Comparison of ENCODE assay signal across 23 cellular contexts in the genomic region with DNA sequence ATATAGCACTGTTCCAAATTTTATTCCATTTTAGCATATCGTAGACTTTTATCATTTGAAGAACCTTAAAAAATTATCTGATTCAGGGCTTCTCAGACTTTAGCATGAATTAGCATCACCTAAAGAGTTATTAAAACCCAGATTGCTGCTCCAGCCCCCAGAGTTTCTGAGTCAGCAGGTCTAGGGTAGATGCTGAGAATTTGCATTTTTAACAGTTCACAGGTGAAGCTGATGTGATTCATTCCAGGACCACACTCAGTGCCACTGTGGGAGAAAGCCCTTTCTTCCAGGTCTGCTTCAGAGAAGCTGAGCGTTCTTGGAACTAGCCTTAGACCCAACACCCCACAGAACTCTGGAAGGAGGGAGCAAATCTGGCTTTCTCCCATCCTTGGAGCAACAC.
"Had no signal": no experiment of that assay in that cellular context is flagged by ENCODE, and none has a peak within 500 bp of the region (broad histone marks: within the 10 kb centered on the region; RNA-seq: fewer than 3 reads in every experiment).

No MANE protein-coding gene starts in this region.

- H3K4me1 Mint-ChIP-seq: naive thymus-derived CD8-positive, alpha-beta T cell; nephron progenitor cell; stimulated activated naive CD8-positive, alpha-beta T cell treated with anti-CD3 and anti-CD28 coated beads, Interleukin-15, amount 100 ng/mL, for 72 hours had no signal

- H3K9me3 Mint-ChIP-seq: dendritic cell treated with granulocyte-macrophage colony-stimulating factor and Interleukin-4, amounts not matched to agents 40 ng/mL and 50 ng/mL, for 4 days; endodermal cell; naive thymus-derived CD8-positive, alpha-beta T cell; nephron progenitor cell; stimulated activated naive CD8-positive, alpha-beta T cell treated with anti-CD3 and anti-CD28 coated beads, Interleukin-15, amount 100 ng/mL, for 72 hours had no signal

- DNase-seq: effector CD8-positive, alpha-beta T cell; endodermal cell; foreskin melanocyte; glutamatergic neuron; left ventricle myocardium superior; lower lobe of right lung; naive thymus-derived CD8-positive, alpha-beta T cell; nephron progenitor cell; right cardiac atrium; sigmoid colon; stimulated activated CD4-positive, alpha-beta T cell treated with anti-CD3 and anti-CD28 coated beads, Interleukin-2, amount 100 ng/mL, for 48 hours; stimulated activated naive CD4-positive, alpha-beta T cell; stimulated activated naive CD8-positive, alpha-beta T cell treated with anti-CD3 and anti-CD28 coated beads, Interleukin-15, amount 100 ng/mL, for 72 hours; transverse colon; upper lobe of right lung; uterus had no signal

- ATAC-seq: esophagus mucosa; left ventricle myocardium superior; lower lobe of right lung; naive thymus-derived CD8-positive, alpha-beta T cell; right cardiac atrium; stimulated activated naive CD8-positive, alpha-beta T cell treated with anti-CD3 and anti-CD28 coated beads, Interleukin-15, amount 100 ng/mL, for 72 hours; upper lobe of right lung had no signal

- H3K27ac ChIP-seq: epithelial cell of prostate, lower lobe of right lung, prostate gland, sigmoid colon, suprapubic skin, transverse colon, upper lobe of right lung, uterus had no signal

- H3K27ac Mint-ChIP-seq: dendritic cell treated with granulocyte-macrophage colony-stimulating factor and Interleukin-4, amounts not matched to agents 40 ng/mL and 50 ng/mL, for 4 days; endodermal cell; naive thymus-derived CD8-positive, alpha-beta T cell; nephron progenitor cell; stimulated activated naive CD8-positive, alpha-beta T cell treated with anti-CD3 and anti-CD28 coated beads, Interleukin-15, amount 100 ng/mL, for 72 hours had no signal

- H3K4me3 Mint-ChIP-seq: dendritic cell treated with granulocyte-macrophage colony-stimulating factor and Interleukin-4, amounts not matched to agents 40 ng/mL and 50 ng/mL, for 4 days; endodermal cell; naive thymus-derived CD8-positive, alpha-beta T cell; nephron progenitor cell; stimulated activated naive CD8-positive, alpha-beta T cell treated with anti-CD3 and anti-CD28 coated beads, Interleukin-15, amount 100 ng/mL, for 72 hours had no signal

- H3K27me3 ChIP-seq: sigmoid colon, transverse colon, upper lobe of right lung, uterus had no signal

- H3K36me3 Mint-ChIP-seq: naive thymus-derived CD8-positive, alpha-beta T cell had no signal

- H3K4me1 ChIP-seq: lower lobe of right lung, prostate gland, sigmoid colon, suprapubic skin, transverse colon, upper lobe of right lung, uterus had no signal

- FAIRE-seq: colon, keratinocyte had no signal
